Comparison of ENCODE assay signal across 1 cellular context in the genomic region with DNA sequence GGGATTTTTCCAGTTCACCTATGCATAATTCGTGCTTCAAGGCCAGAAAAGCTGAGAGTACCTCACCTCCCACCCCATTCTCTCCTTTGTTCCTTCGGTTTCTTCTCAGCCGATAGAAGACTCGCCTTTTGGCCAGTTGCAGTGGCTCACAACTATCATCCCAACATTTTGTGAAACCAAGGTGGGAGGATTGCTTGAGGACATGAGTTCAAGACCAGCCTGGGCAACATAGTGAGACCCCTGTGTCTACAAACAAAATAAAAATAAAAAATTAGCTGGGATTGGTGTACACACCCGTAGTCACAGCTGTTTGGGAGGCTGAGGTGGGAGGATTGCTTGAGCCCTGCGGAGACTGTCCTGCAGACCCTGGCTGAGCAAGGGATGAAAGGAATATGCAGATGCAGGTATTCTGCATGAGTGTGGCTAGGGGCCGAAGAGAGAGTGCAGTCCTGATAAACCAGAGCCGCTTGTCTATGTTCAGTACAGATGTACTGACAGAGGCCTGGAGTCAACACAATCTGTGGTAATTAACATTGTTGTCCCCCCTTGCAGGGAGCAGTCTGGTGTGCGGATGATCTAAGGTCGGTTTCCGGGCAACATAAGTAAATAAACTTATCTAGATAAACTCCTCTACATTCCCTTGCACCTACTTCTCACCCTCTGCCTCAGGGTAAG.
TF ChIP-seq lines count a peak whose summit lies in the region.

No MANE protein-coding gene starts in this region.

TF ChIP-seq in K562, 482 proteins besides CTCF, POLR2A, EP300 and RAD21 (continued from another document and continues in another):
- TF ChIP-seq E4F1 (CRISPR knock-in tag; IDR thresholded peaks at IDR 0.05; ENCODE audit: borderline replicate concordance): no peak
- no peak for TF ChIP-seq ZNF584 (CRISPR knock-in tag; IDR thresholded peaks at IDR 0.05; ENCODE audit: low read depth)
- TF ChIP-seq ZNF398 (CRISPR knock-in tag; IDR thresholded peaks at IDR 0.05): no peak
- TF ChIP-seq, protein P1, sequence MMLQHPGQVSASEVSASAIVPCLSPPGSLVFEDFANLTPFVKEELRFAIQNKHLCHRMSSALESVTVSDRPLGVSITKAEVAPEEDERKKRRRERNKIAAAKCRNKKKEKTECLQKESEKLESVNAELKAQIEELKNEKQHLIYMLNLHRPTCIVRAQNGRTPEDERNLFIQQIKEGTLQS (IDR thresholded peaks at IDR 0.05): peak; percentile 10; the same call in 1 of the 2 replicates
- TF ChIP-seq, protein P1 (CRISPR knock-in tag; conservative IDR thresholded peaks at IDR 0.05): no peak
- TF ChIP-seq MYNN (IDR thresholded peaks at IDR 0.05): no peak
- TF ChIP-seq MYNN (CRISPR knock-in tag; IDR thresholded peaks at IDR 0.05): no peak
- TF ChIP-seq, protein P2, sequence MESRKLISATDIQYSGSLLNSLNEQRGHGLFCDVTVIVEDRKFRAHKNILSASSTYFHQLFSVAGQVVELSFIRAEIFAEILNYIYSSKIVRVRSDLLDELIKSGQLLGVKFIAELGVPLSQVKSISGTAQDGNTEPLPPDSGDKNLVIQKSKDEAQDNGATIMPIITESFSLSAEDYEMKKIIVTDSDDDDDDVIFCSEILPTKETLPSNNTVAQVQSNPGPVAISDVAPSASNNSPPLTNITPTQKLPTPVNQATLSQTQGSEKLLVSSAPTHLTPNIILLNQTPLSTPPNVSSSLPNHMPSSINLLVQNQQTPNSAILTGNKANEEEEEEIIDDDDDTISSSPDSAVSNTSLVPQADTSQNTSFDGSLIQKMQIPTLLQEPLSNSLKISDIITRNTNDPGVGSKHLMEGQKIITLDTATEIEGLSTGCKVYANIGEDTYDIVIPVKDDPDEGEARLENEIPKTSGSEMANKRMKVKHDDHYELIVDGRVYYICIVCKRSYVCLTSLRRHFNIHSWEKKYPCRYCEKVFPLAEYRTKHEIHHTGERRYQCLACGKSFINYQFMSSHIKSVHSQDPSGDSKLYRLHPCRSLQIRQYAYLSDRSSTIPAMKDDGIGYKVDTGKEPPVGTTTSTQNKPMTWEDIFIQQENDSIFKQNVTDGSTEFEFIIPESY (CRISPR knock-in tag; IDR thresholded peaks at IDR 0.05): no peak
- TF ChIP-seq DPF2 (IDR thresholded peaks at IDR 0.05): peak; percentile 61; the same call in 1 of the 2 replicates
- TF ChIP-seq HEY1 (CRISPR knock-in tag; IDR thresholded peaks at IDR 0.05; ENCODE audit: borderline replicate concordance): no peak
- TF ChIP-seq TEAD4 (IDR thresholded peaks at IDR 0.05; ENCODE audit: low read length): peak; percentile 66
- TF ChIP-seq TEAD4 (CRISPR knock-in tag; IDR thresholded peaks at IDR 0.05; ENCODE audit: borderline replicate concordance): no peak
- TF ChIP-seq GTF2A2 (tag; IDR thresholded peaks at IDR 0.05): no peak
- TF ChIP-seq ZNF589 (CRISPR knock-in tag; IDR thresholded peaks at IDR 0.05; ENCODE audit: low read depth): no peak
- TF ChIP-seq, protein P3, sequence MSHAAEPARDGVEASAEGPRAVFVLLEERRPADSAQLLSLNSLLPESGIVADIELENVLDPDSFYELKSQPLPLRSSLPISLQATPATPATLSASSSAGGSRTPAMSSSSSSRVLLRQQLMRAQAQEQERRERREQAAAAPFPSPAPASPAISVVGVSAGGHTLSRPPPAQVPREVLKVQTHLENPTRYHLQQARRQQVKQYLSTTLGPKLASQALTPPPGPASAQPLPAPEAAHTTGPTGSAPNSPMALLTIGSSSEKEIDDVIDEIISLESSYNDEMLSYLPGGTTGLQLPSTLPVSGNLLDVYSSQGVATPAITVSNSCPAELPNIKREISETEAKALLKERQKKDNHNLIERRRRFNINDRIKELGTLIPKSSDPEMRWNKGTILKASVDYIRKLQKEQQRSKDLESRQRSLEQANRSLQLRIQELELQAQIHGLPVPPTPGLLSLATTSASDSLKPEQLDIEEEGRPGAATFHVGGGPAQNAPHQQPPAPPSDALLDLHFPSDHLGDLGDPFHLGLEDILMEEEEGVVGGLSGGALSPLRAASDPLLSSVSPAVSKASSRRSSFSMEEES (CRISPR knock-in tag; IDR thresholded peaks at IDR 0.05): no peak
- no peak for TF ChIP-seq BRD4 (IDR thresholded peaks at IDR 0.05)
- no peak for TF ChIP-seq ETS2 (tag; IDR thresholded peaks at IDR 0.05; ENCODE audit: borderline replicate concordance, poor library complexity, severe bottlenecking)
- TF ChIP-seq FOXM1 (IDR thresholded peaks at IDR 0.05; ENCODE audit: low read depth): no peak
- no peak for TF ChIP-seq FOXM1 (CRISPR knock-in tag; IDR thresholded peaks at IDR 0.05; ENCODE audit: low read depth)
- no peak for TF ChIP-seq RFX5 (IDR thresholded peaks at IDR 0.05; ENCODE audit: low read depth, low read length)
- peak; percentile 49; the same call in 1 of the 2 replicates for TF ChIP-seq ATF7 (IDR thresholded peaks at IDR 0.05)
- no peak for TF ChIP-seq POLR2H (tag; IDR thresholded peaks at IDR 0.05; ENCODE audit: low read depth)
- TF ChIP-seq ZFP36 (IDR thresholded peaks at IDR 0.05; ENCODE audit: low read depth, low read length, partially characterized antibody): no peak
- no peak for TF ChIP-seq SNIP1 (IDR thresholded peaks at IDR 0.05; ENCODE audit: low read depth)
- 0 out of 2 replicates have a peak, but pooled peaks have one; percentile 10 for TF ChIP-seq ARID3A (IDR thresholded peaks at IDR 0.05; ENCODE audit: borderline replicate concordance, low read depth, low read length)
- no peak for TF ChIP-seq ZBTB1 (CRISPR knock-in tag; IDR thresholded peaks at IDR 0.05; ENCODE audit: borderline replicate concordance, low read depth)
- no peak for TF ChIP-seq ZNF592 (IDR thresholded peaks at IDR 0.05)
- TF ChIP-seq XRCC5 (IDR thresholded peaks at IDR 0.05; ENCODE audit: low read depth, low read length): no peak
- peak; percentile 9 for TF ChIP-seq PRDM10 (IDR thresholded peaks at IDR 0.05; ENCODE audit: partially characterized antibody)
- TF ChIP-seq ZNF699 (CRISPR knock-in tag; IDR thresholded peaks at IDR 0.05; ENCODE audit: insufficient replicate concordance): no peak
- TF ChIP-seq, protein P4, sequence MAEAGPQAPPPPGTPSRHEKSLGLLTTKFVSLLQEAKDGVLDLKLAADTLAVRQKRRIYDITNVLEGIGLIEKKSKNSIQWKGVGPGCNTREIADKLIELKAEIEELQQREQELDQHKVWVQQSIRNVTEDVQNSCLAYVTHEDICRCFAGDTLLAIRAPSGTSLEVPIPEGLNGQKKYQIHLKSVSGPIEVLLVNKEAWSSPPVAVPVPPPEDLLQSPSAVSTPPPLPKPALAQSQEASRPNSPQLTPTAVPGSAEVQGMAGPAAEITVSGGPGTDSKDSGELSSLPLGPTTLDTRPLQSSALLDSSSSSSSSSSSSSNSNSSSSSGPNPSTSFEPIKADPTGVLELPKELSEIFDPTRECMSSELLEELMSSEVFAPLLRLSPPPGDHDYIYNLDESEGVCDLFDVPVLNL (CRISPR knock-in tag; IDR thresholded peaks at IDR 0.05; ENCODE audit: low read depth): no peak
